9 cellular contexts compared by ENCODE assay signal in genomic region chr7:149776305-149776704, GRCh38. TPM values are rescaled to one million over a fixed set of nuclear protein-coding genes. Genes with fewer than 3 reads are reported as not detected.
DNase-seq lines count a peak whose midpoint lies in the region; ATAC-seq and TF ChIP-seq lines count a peak whose summit lies in the region.
"Had no signal": no experiment of that assay in that cellular context is flagged by ENCODE, and none has a peak within 500 bp of the region (broad histone marks: within the 10 kb centered on the region; RNA-seq: fewer than 3 reads in every experiment).

No MANE protein-coding gene starts in this region.

- H3K27me3 Mint-ChIP-seq in stimulated activated naive CD8-positive, alpha-beta T cell treated with anti-CD3 and anti-CD28 coated beads, Interleukin-15, amount 100 ng/mL, for 72 hours, result peaks cover 28% of the 10 kb centered on the region
- H3K27me3 Mint-ChIP-seq in activated CD8-positive, alpha-beta memory T cell treated with anti-CD3 and anti-CD28 coated beads, Interleukin-2, amount 10 ng/mL, durations not matched to agents 7 days and 5 days, result peaks cover 27% of the 10 kb centered on the region
- peaks cover 0 to 6% (median 5%) of the 10 kb centered on the region in 3 donors for H3K27me3 Mint-ChIP-seq in immature natural killer cell (ENCODE audit: low read depth in 3 of 3)

- peaks cover under 1% of the 10 kb centered on the region for H3K4me1 ChIP-seq in colonic mucosa

- H3K36me3 Mint-ChIP-seq in activated CD8-positive, alpha-beta memory T cell treated with anti-CD3 and anti-CD28 coated beads, Interleukin-2, amount 10 ng/mL, durations not matched to agents 7 days and 5 days, result no peaks in the 10 kb centered on the region
- H3K36me3 Mint-ChIP-seq in immature natural killer cell, result no peaks in the 10 kb centered on the region
- H3K36me3 Mint-ChIP-seq: stimulated activated effector memory CD8-positive, alpha-beta T cell treated with anti-CD3 and anti-CD28 coated beads, Interleukin-12 subunit alpha, Interleukin-12 subunit beta, amount 100 ng/mL, for 72 hours had no signal

- H3K36me3 ChIP-seq in colonic mucosa, result no peaks in the 10 kb centered on the region

- no peaks in the 10 kb centered on the region for H3K9me3 Mint-ChIP-seq in stimulated activated naive CD8-positive, alpha-beta T cell treated with anti-CD3 and anti-CD28 coated beads, Interleukin-15, amount 100 ng/mL, for 72 hours
- H3K9me3 Mint-ChIP-seq in activated CD8-positive, alpha-beta memory T cell treated with anti-CD3 and anti-CD28 coated beads, Interleukin-2, amount 10 ng/mL, durations not matched to agents 7 days and 5 days (ENCODE audit: low read depth), result no peaks in the 10 kb centered on the region
- no peaks in the 10 kb centered on the region for H3K9me3 Mint-ChIP-seq in immature natural killer cell
- H3K9me3 Mint-ChIP-seq: stimulated activated effector memory CD8-positive, alpha-beta T cell treated with anti-CD3 and anti-CD28 coated beads, Interleukin-12 subunit alpha, Interleukin-12 subunit beta, amount 100 ng/mL, for 72 hours had no signal

- no peak overlapping the region for H3K4me3 Mint-ChIP-seq in stimulated activated naive CD8-positive, alpha-beta T cell treated with anti-CD3 and anti-CD28 coated beads, Interleukin-15, amount 100 ng/mL, for 72 hours
- H3K4me3 Mint-ChIP-seq in activated CD8-positive, alpha-beta memory T cell treated with anti-CD3 and anti-CD28 coated beads, Interleukin-2, amount 10 ng/mL, durations not matched to agents 7 days and 5 days, result no peak overlapping the region
- H3K4me3 Mint-ChIP-seq in immature natural killer cell, result no peak overlapping the region
- H3K4me3 Mint-ChIP-seq: stimulated activated effector memory CD8-positive, alpha-beta T cell treated with anti-CD3 and anti-CD28 coated beads, Interleukin-12 subunit alpha, Interleukin-12 subunit beta, amount 100 ng/mL, for 72 hours had no signal

- H3K27ac ChIP-seq in colonic mucosa, result no peak overlapping the region
- H3K27ac ChIP-seq in dorsolateral prefrontal cortex, result no peak overlapping the region

- H3K4me1 Mint-ChIP-seq in stimulated activated naive CD8-positive, alpha-beta T cell treated with anti-CD3 and anti-CD28 coated beads, Interleukin-15, amount 100 ng/mL, for 72 hours, result peaks cover 31% of the 10 kb centered on the region
- no peaks in the 10 kb centered on the region for H3K4me1 Mint-ChIP-seq in activated CD8-positive, alpha-beta memory T cell treated with anti-CD3 and anti-CD28 coated beads, Interleukin-2, amount 10 ng/mL, durations not matched to agents 7 days and 5 days
- peaks cover 0 to 3% of the 10 kb centered on the region in 2 donors for H3K4me1 Mint-ChIP-seq in immature natural killer cell
- H3K4me1 Mint-ChIP-seq: stimulated activated effector memory CD8-positive, alpha-beta T cell treated with anti-CD3 and anti-CD28 coated beads, Interleukin-12 subunit alpha, Interleukin-12 subunit beta, amount 100 ng/mL, for 72 hours had no signal

- no peaks in the 10 kb centered on the region for H3K27me3 ChIP-seq in colonic mucosa
- peaks cover 0 to under 1% (median 0%) of the 10 kb centered on the region in 45 donors for H3K27me3 ChIP-seq in dorsolateral prefrontal cortex

- DNase-seq in stimulated activated naive CD8-positive, alpha-beta T cell treated with anti-CD3 and anti-CD28 coated beads, Interleukin-15, amount 100 ng/mL, for 72 hours, result no peak
- DNase-seq in stimulated activated naive CD8-positive, alpha-beta T cell treated with anti-CD3 and anti-CD28 coated beads, Interleukin-15, Interleukin-2, amounts not matched to agents 100 U/mL and 50 U/mL, for 24 hours, result no peak
- DNase-seq in colonic mucosa (peak; percentile 48), left lobe of liver (ENCODE audit: low spot score) (peak; percentile 70), dorsolateral prefrontal cortex (no peak), NCI-H187 treated with DMSO at 0.1 percent for 48 hours (lab: John Stamatoyannopoulos, UW) (no peak), immature natural killer cell (no peak)
- DNase-seq in activated CD8-positive, alpha-beta memory T cell treated with anti-CD3 and anti-CD28 coated beads, Interleukin-2, amount 10 ng/mL, durations not matched to agents 7 days and 5 days, result no peak

- H3K9me3 ChIP-seq in colonic mucosa, result no peaks in the 10 kb centered on the region

- H3K4me3 ChIP-seq in colonic mucosa (no peak overlapping the region), dorsolateral prefrontal cortex (no peak overlapping the region)

- intact Hi-C loops in colonic mucosa (cut with DNase I), result no loop called here
- intact Hi-C loops in dorsolateral prefrontal cortex (cut with DNase I), result no loop called here

- ATAC-seq in stimulated activated naive CD8-positive, alpha-beta T cell treated with anti-CD3 and anti-CD28 coated beads, Interleukin-15, amount 100 ng/mL, for 72 hours, result no peak
- no peak for ATAC-seq in stimulated activated naive CD8-positive, alpha-beta T cell treated with anti-CD3 and anti-CD28 coated beads, Interleukin-15, Interleukin-2, amounts not matched to agents 100 U/mL and 50 U/mL, for 24 hours
- no peak for ATAC-seq in left lobe of liver
- no peak for ATAC-seq in activated CD8-positive, alpha-beta memory T cell treated with anti-CD3 and anti-CD28 coated beads, Interleukin-2, amount 10 ng/mL, durations not matched to agents 7 days and 5 days
- ATAC-seq: stimulated activated effector memory CD8-positive, alpha-beta T cell treated with anti-CD3 and anti-CD28 coated beads, Interleukin-12 subunit alpha, Interleukin-12 subunit beta, amount 100 ng/mL, for 72 hours had no signal

- H3K9ac ChIP-seq in colonic mucosa (ENCODE audit: low read depth in 2 of 2, low read length in 2 of 2), result no peak overlapping the region

- TF ChIP-seq CTCF in colonic mucosa (IDR thresholded peaks at IDR 0.05) (no peak), dorsolateral prefrontal cortex (IDR thresholded peaks at IDR 0.05 in 54 of 56, conservative IDR thresholded peaks at IDR 0.05 in 2 of 56; ENCODE audit: low read depth in 1 of 56, partially characterized antibody in 56 of 56) (no peak)

- H3K27ac Mint-ChIP-seq in stimulated activated naive CD8-positive, alpha-beta T cell treated with anti-CD3 and anti-CD28 coated beads, Interleukin-15, amount 100 ng/mL, for 72 hours, result peak overlapping the region; percentile 59 to 74
- H3K27ac Mint-ChIP-seq in activated CD8-positive, alpha-beta memory T cell treated with anti-CD3 and anti-CD28 coated beads, Interleukin-2, amount 10 ng/mL, durations not matched to agents 7 days and 5 days, result no peak overlapping the region
- H3K27ac Mint-ChIP-seq in immature natural killer cell, result no peak overlapping the region
- H3K27ac Mint-ChIP-seq: stimulated activated effector memory CD8-positive, alpha-beta T cell treated with anti-CD3 and anti-CD28 coated beads, Interleukin-12 subunit alpha, Interleukin-12 subunit beta, amount 100 ng/mL, for 72 hours had no signal

- CTCF ChIA-PET in activated CD8-positive, alpha-beta memory T cell treated with anti-CD3 and anti-CD28 coated beads, Interleukin-2, amount 10 ng/mL, durations not matched to agents 7 days and 5 days (lab: Charles Lee), result interaction anchor here (0.7 kb wide), 1 partner anchor 36 kb away, joined by 3 read pairs; no protein-coding TSS in a partner anchor

RNA-seq across cellular contexts. Expression of gene ZNF467, which starts 2.9 kb away (rescaled TPM):
- total RNA-seq in colonic mucosa, result 1 to 10 TPM; 2.5 to 5.0 TPM
- total RNA-seq in left lobe of liver, result 18.9 TPM
- total RNA-seq in dorsolateral prefrontal cortex, result 10 to 100 TPM in 4 of 120 experiments, 1 to 10 TPM in 116; 3.5 to 20.9 (median 6.4) TPM
- total RNA-seq in activated CD8-positive, alpha-beta memory T cell treated with anti-CD3 and anti-CD28 coated beads, Interleukin-2, amount 10 ng/mL, durations not matched to agents 7 days and 5 days, result not detected
- 1 to 10 TPM in 2 of 3 donors, not detected in 1; 1.5 to 2.3 TPM for polyA plus RNA-seq in immature natural killer cell

Comparison
In these comparisons a context has a peak if more than half of its experiments do, and no peak if none do; other contexts are left out.
1. DNase-seq: peak in colonic mucosa (single experiment) and left lobe of liver (single experiment); none in stimulated activated naive CD8-positive, alpha-beta T cell treated with anti-CD3 and anti-CD28 coated beads, Interleukin-15, amount 100 ng/mL, for 72 hours (0 of 2), stimulated activated naive CD8-positive, alpha-beta T cell treated with anti-CD3 and anti-CD28 coated beads, Interleukin-15, Interleukin-2, amounts not matched to agents 100 U/mL and 50 U/mL, for 24 hours (single experiment), dorsolateral prefrontal cortex (0 of 10), NCI-H187 treated with DMSO at 0.1 percent for 48 hours (single experiment), activated CD8-positive, alpha-beta memory T cell treated with anti-CD3 and anti-CD28 coated beads, Interleukin-2, amount 10 ng/mL, durations not matched to agents 7 days and 5 days (single experiment) and immature natural killer cell (0 of 3).
2. H3K27ac Mint-ChIP-seq: peak in stimulated activated naive CD8-positive, alpha-beta T cell treated with anti-CD3 and anti-CD28 coated beads, Interleukin-15, amount 100 ng/mL, for 72 hours (2 of 2); none in activated CD8-positive, alpha-beta memory T cell treated with anti-CD3 and anti-CD28 coated beads, Interleukin-2, amount 10 ng/mL, durations not matched to agents 7 days and 5 days (single experiment) and immature natural killer cell (0 of 6).